In genomic region chr6:157892363-157892878, GRCh38 we compare ENCODE assay signal across 1 cellular context.
TF ChIP-seq lines count a peak whose summit lies in the region.

No MANE protein-coding gene starts in this region.

TF ChIP-seq in K562, 482 proteins besides CTCF, POLR2A, EP300 and RAD21 (continued from another document and continues in another):
- TF ChIP-seq, protein P1, sequence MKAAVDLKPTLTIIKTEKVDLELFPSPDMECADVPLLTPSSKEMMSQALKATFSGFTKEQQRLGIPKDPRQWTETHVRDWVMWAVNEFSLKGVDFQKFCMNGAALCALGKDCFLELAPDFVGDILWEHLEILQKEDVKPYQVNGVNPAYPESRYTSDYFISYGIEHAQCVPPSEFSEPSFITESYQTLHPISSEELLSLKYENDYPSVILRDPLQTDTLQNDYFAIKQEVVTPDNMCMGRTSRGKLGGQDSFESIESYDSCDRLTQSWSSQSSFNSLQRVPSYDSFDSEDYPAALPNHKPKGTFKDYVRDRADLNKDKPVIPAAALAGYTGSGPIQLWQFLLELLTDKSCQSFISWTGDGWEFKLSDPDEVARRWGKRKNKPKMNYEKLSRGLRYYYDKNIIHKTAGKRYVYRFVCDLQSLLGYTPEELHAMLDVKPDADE (conservative IDR thresholded peaks at IDR 0.05; ENCODE audit: control insufficient read depth, low read depth, low read length), result no peak
- peak in 1 of 2 experiments; percentile 32 for TF ChIP-seq AFF1 (IDR thresholded peaks at IDR 0.05; ENCODE audit: low read depth in 1 of 2, partially characterized antibody in 2 of 2)
- TF ChIP-seq, protein P2, sequence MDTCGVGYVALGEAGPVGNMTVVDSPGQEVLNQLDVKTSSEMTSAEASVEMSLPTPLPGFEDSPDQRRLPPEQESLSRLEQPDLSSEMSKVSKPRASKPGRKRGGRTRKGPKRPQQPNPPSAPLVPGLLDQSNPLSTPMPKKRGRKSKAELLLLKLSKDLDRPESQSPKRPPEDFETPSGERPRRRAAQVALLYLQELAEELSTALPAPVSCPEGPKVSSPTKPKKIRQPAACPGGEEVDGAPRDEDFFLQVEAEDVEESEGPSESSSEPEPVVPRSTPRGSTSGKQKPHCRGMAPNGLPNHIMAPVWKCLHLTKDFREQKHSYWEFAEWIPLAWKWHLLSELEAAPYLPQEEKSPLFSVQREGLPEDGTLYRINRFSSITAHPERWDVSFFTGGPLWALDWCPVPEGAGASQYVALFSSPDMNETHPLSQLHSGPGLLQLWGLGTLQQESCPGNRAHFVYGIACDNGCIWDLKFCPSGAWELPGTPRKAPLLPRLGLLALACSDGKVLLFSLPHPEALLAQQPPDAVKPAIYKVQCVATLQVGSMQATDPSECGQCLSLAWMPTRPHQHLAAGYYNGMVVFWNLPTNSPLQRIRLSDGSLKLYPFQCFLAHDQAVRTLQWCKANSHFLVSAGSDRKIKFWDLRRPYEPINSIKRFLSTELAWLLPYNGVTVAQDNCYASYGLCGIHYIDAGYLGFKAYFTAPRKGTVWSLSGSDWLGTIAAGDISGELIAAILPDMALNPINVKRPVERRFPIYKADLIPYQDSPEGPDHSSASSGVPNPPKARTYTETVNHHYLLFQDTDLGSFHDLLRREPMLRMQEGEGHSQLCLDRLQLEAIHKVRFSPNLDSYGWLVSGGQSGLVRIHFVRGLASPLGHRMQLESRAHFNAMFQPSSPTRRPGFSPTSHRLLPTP (IDR thresholded peaks at IDR 0.05; ENCODE audit: borderline replicate concordance, extremely low read depth, insufficient read length), result no peak
- TF ChIP-seq PKNOX1 (IDR thresholded peaks at IDR 0.05), result no peak
- TF ChIP-seq, protein P3, sequence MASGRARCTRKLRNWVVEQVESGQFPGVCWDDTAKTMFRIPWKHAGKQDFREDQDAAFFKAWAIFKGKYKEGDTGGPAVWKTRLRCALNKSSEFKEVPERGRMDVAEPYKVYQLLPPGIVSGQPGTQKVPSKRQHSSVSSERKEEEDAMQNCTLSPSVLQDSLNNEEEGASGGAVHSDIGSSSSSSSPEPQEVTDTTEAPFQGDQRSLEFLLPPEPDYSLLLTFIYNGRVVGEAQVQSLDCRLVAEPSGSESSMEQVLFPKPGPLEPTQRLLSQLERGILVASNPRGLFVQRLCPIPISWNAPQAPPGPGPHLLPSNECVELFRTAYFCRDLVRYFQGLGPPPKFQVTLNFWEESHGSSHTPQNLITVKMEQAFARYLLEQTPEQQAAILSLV (tag; IDR thresholded peaks at IDR 0.05), result no peak
- TF ChIP-seq ZNF253 (CRISPR knock-in tag; conservative IDR thresholded peaks at IDR 0.05), result no peak
- no peak for TF ChIP-seq REST (CRISPR knock-in tag; IDR thresholded peaks at IDR 0.05; ENCODE audit: low read depth)
- TF ChIP-seq, protein P4, sequence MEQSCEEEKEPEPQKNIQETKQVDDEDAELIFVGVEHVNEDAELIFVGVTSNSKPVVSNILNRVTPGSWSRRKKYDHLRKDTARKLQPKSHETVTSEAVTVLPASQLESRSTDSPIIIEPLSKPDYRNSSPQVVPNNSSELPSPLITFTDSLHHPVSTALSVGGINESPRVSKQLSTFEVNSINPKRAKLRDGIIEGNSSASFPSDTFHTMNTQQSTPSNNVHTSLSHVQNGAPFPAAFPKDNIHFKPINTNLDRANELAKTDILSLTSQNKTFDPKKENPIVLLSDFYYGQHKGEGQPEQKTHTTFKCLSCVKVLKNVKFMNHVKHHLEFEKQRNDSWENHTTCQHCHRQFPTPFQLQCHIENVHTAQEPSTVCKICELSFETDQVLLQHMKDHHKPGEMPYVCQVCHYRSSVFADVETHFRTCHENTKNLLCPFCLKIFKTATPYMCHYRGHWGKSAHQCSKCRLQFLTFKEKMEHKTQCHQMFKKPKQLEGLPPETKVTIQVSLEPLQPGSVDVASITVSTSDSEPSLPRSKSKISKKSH (CRISPR knock-in tag; IDR thresholded peaks at IDR 0.05), result no peak
- no peak for TF ChIP-seq SRSF7 (optimal IDR thresholded peaks at IDR 0.05; ENCODE audit: low read depth, low read length)
- no peak for TF ChIP-seq TEAD2 (tag; IDR thresholded peaks at IDR 0.05)
- peak; percentile 66; the same call in 1 of the 2 replicates for TF ChIP-seq SMARCE1 (IDR thresholded peaks at IDR 0.05)
- no peak for TF ChIP-seq ZNF197 (CRISPR knock-in tag; IDR thresholded peaks at IDR 0.05; ENCODE audit: low read depth)
- TF ChIP-seq DPF2 (IDR thresholded peaks at IDR 0.05), result peak; percentile 80
- no peak for TF ChIP-seq ATF4 (CRISPR knock-in tag; IDR thresholded peaks at IDR 0.05)
- TF ChIP-seq ZNF436 (CRISPR knock-in tag; IDR thresholded peaks at IDR 0.05), result no peak
- no peak for TF ChIP-seq SIN3B (IDR thresholded peaks at IDR 0.05; ENCODE audit: low read depth)
- TF ChIP-seq CREB5 (CRISPR knock-in tag; IDR thresholded peaks at IDR 0.05), result no peak
- no peak for TF ChIP-seq DNMT1 (IDR thresholded peaks at IDR 0.05)
- TF ChIP-seq, protein P5, sequence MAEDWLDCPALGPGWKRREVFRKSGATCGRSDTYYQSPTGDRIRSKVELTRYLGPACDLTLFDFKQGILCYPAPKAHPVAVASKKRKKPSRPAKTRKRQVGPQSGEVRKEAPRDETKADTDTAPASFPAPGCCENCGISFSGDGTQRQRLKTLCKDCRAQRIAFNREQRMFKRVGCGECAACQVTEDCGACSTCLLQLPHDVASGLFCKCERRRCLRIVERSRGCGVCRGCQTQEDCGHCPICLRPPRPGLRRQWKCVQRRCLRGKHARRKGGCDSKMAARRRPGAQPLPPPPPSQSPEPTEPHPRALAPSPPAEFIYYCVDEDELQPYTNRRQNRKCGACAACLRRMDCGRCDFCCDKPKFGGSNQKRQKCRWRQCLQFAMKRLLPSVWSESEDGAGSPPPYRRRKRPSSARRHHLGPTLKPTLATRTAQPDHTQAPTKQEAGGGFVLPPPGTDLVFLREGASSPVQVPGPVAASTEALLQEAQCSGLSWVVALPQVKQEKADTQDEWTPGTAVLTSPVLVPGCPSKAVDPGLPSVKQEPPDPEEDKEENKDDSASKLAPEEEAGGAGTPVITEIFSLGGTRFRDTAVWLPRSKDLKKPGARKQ (CRISPR knock-in tag; IDR thresholded peaks at IDR 0.05), result no peak
- TF ChIP-seq ZBTB2 (IDR thresholded peaks at IDR 0.05), result no peak
- TF ChIP-seq MYBL2 (IDR thresholded peaks at IDR 0.05; ENCODE audit: low read depth), result no peak
- TF ChIP-seq MYBL2 (CRISPR knock-in tag; IDR thresholded peaks at IDR 0.05; ENCODE audit: borderline replicate concordance), result no peak
- TF ChIP-seq, protein P6, sequence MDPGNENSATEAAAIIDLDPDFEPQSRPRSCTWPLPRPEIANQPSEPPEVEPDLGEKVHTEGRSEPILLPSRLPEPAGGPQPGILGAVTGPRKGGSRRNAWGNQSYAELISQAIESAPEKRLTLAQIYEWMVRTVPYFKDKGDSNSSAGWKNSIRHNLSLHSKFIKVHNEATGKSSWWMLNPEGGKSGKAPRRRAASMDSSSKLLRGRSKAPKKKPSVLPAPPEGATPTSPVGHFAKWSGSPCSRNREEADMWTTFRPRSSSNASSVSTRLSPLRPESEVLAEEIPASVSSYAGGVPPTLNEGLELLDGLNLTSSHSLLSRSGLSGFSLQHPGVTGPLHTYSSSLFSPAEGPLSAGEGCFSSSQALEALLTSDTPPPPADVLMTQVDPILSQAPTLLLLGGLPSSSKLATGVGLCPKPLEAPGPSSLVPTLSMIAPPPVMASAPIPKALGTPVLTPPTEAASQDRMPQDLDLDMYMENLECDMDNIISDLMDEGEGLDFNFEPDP (CRISPR knock-in tag; IDR thresholded peaks at IDR 0.05), result no peak
- TF ChIP-seq, protein P7, sequence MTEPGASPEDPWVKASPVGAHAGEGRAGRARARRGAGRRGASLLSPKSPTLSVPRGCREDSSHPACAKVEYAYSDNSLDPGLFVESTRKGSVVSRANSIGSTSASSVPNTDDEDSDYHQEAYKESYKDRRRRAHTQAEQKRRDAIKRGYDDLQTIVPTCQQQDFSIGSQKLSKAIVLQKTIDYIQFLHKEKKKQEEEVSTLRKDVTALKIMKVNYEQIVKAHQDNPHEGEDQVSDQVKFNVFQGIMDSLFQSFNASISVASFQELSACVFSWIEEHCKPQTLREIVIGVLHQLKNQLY (CRISPR knock-in tag; conservative IDR thresholded peaks at IDR 0.05), result no peak
- no peak for TF ChIP-seq ADNP (tag; IDR thresholded peaks at IDR 0.05)
- no peak for TF ChIP-seq ZBTB8A (IDR thresholded peaks at IDR 0.05; ENCODE audit: partially characterized antibody)
- peak; percentile 40; the same call in 1 of the 2 replicates for TF ChIP-seq SMAD4 (CRISPR knock-in tag; conservative IDR thresholded peaks at IDR 0.05)
- TF ChIP-seq STAG1 (CRISPR knock-in tag; IDR thresholded peaks at IDR 0.05; ENCODE audit: borderline replicate concordance), result no peak
- peak; percentile 19; the same call in 1 of the 2 replicates for TF ChIP-seq ZNF316 (IDR thresholded peaks at IDR 0.05)
